1 cellular context compared by ENCODE assay signal in the genomic region with DNA sequence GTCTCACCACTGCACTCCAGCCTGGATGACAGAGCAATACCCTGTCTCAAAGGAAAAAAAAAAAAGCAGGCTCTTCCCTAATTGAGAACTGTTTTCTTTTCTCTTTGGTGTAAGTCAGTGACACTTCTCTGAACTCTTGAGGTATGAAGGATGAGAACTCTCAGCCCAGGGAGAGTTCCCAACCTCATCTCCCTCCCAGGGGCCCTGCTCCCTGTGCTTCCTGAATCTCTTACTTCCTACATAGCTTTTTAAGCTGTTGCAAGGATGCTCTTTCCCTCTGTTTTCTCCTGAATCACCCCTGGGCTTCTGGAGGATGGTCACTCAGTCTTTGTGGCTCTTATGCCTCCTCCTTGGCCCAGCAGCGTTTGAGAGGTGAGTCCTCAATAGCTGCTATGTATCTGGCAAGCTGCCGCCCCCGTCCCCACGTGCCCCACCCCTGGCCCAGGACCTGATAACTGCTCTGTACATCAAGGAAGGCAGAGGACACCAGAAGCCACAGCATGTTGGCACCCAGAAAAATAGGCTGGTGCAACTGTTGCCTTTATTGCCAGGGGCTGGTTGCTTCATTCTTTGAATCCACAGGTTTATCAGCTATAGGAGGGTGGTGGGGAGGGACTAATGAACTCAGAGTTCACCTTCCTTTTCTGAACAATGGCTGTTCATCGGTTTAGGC.
TF ChIP-seq lines count a peak whose summit lies in the region.

No MANE protein-coding gene starts in this region.

TF ChIP-seq in IMR-90, 13 proteins besides CTCF, POLR2A, EP300 and RAD21:
- TF ChIP-seq NFE2L2 (IDR thresholded peaks at IDR 0.05; ENCODE audit: low read depth, low read length) (no peak), FOS (IDR thresholded peaks at IDR 0.05; ENCODE audit: low read depth, low read length) (no peak), BHLHE40 (IDR thresholded peaks at IDR 0.05; ENCODE audit: low read depth, low read length) (no peak), RCOR1 (IDR thresholded peaks at IDR 0.05; ENCODE audit: insufficient replicate concordance, low read length) (no peak), MAFK (IDR thresholded peaks at IDR 0.05; ENCODE audit: low read depth, low read length) (no peak), CEBPB (IDR thresholded peaks at IDR 0.05; ENCODE audit: low read depth, low read length) (no peak), MXI1 (IDR thresholded peaks at IDR 0.05; ENCODE audit: borderline replicate concordance, low read depth, low read length) (no peak), MAZ (IDR thresholded peaks at IDR 0.05; ENCODE audit: borderline replicate concordance, low read depth, low read length) (no peak), RFX5 (IDR thresholded peaks at IDR 0.05; ENCODE audit: low read depth, low read length) (no peak), SMC3 (IDR thresholded peaks at IDR 0.05; ENCODE audit: low read depth, low read length) (no peak), CHD1 (IDR thresholded peaks at IDR 0.05; ENCODE audit: low read depth, low read length) (no peak)
- TF ChIP-seq, protein P1, sequence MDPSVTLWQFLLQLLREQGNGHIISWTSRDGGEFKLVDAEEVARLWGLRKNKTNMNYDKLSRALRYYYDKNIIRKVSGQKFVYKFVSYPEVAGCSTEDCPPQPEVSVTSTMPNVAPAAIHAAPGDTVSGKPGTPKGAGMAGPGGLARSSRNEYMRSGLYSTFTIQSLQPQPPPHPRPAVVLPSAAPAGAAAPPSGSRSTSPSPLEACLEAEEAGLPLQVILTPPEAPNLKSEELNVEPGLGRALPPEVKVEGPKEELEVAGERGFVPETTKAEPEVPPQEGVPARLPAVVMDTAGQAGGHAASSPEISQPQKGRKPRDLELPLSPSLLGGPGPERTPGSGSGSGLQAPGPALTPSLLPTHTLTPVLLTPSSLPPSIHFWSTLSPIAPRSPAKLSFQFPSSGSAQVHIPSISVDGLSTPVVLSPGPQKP (IDR thresholded peaks at IDR 0.05; ENCODE audit: borderline replicate concordance, low read depth, low read length) = no peak
- TF ChIP-seq, protein P2, sequence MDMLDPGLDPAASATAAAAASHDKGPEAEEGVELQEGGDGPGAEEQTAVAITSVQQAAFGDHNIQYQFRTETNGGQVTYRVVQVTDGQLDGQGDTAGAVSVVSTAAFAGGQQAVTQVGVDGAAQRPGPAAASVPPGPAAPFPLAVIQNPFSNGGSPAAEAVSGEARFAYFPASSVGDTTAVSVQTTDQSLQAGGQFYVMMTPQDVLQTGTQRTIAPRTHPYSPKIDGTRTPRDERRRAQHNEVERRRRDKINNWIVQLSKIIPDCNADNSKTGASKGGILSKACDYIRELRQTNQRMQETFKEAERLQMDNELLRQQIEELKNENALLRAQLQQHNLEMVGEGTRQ (IDR thresholded peaks at IDR 0.05; ENCODE audit: low read depth, low read length) = no peak
